In the genomic region with DNA sequence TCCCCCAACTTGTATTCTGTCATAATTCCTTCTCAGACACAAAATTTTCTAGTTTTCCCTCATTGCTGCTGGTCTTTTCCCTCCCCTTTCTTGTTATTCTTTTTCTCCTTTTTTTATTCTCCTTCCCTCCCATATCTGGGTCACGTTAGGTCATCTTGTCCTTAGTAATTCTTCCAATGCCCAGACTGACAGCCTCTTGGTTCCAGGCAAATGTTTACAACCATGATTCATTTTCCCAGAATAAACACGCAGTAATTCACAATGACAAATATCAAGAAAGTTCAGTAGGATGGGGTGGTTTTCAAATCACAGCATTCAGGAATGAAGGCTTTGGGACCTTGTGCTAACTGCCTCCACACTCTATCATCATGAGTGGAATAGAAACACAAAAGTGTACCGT, we compare ENCODE assay signal across 27 cellular contexts. TPM values are rescaled to one million over a fixed set of nuclear protein-coding genes. Genes with fewer than 3 reads are reported as not detected.
DNase-seq lines count a peak whose midpoint lies in the region; ATAC-seq and TF ChIP-seq lines count a peak whose summit lies in the region.
"Had no signal": no experiment of that assay in that cellular context is flagged by ENCODE, and none has a peak within 500 bp of the region (broad histone marks: within the 10 kb centered on the region; RNA-seq: fewer than 3 reads in every experiment).

No MANE protein-coding gene starts in this region.

- DNase-seq in DMS53 (lab: John Stamatoyannopoulos, UW) (peak; percentile 2), DMS53 treated with DMSO at 0.1 percent for 48 hours (lab: John Stamatoyannopoulos, UW; ENCODE audit: unreplicated experiment) (no peak), PC-3 (peak; percentile 41), psoas muscle (no peak), C1 segment of cervical spinal cord (lab: John Stamatoyannopoulos, UW) (no peak), A172 (ENCODE audit: low spot score) (no peak)
- DNase-seq in stimulated activated naive CD4-positive, alpha-beta T cell treated with Interleukin-2 at 50 U/mL for 16 hours (lab: John Stamatoyannopoulos, UW): no peak
- DNase-seq: Calu3; CD8-positive, alpha-beta T cell; DMS153; GDM1; GOT3; KG1; NCI-H1694 treated with DMSO at 0.1 percent for 48 hours; NCI-H2081 treated with DMSO at 0.1 percent for 48 hours; NCI-H2171 treated with DMSO at 0.1 percent for 48 hours; NCI-H524 treated with DMSO at 0.1 percent for 48 hours; NCI-H82; OCI-M1; SHP77 treated with DMSO at 0.1 percent for 48 hours had no signal

- CTCF ChIA-PET in PC-3 (lab: Charles Lee): no interaction called here

- no peaks in the 10 kb centered on the region for H3K79me2 ChIP-seq in PC-3 (ENCODE audit: low read length)

- H3K4me2 ChIP-seq in PC-3 (ENCODE audit: low read length): no peak overlapping the region
- H3K4me2 ChIP-seq: BLaER1 treated with 17β-estradiol and CSF1 and Interleukin-3, amounts not matched to agents 10 nM and 100 nM had no signal

- 36 to 41% methylated on average over 3 of the region's 3 CpGs for WGBS in esophagus, 2 donors
- 27 to 48% (median 31%) methylated on average over 3 of the region's 3 CpGs for WGBS in psoas muscle, 3 donors

- H3F3A ChIP-seq in PC-3 (ENCODE audit: low read length, unreplicated experiment): no peaks in the 10 kb centered on the region

- H3K9ac ChIP-seq in PC-3 (ENCODE audit: low read length): no peak overlapping the region
- H3K9ac ChIP-seq: BLaER1 treated with 17β-estradiol and CSF1 and Interleukin-3, amounts not matched to agents 10 nM and 100 nM had no signal

- H3K4me3 ChIP-seq in PC-3 (ENCODE audit: low read length) (no peak overlapping the region), esophagus (ENCODE audit: low read depth in 1 of 2, low read length in 2 of 2) (no peak overlapping the region), psoas muscle (no peak overlapping the region)
- H3K4me3 ChIP-seq: BLaER1 treated with 17β-estradiol and CSF1 and Interleukin-3, amounts not matched to agents 10 nM and 100 nM; SK-N-MC had no signal

- intact Hi-C loops in PC-3 (cut with micrococcal nuclease): no loop called here
- intact Hi-C loops in psoas muscle (cut with DNase I): no loop called here

- no peaks in the 10 kb centered on the region for H4K20me1 ChIP-seq in PC-3 (ENCODE audit: low read length)
- H4K20me1 ChIP-seq: BLaER1 treated with 17β-estradiol and CSF1 and Interleukin-3, amounts not matched to agents 10 nM and 100 nM had no signal

- H3K9me2 ChIP-seq in PC-3 (replicated peaks; ENCODE audit: low read length): no peaks in the 10 kb centered on the region

- BruUV-seq in PC-3 (replicated peaks; lab: Mats Ljungman, UMichigan): no TSS peak

- POLR2A ChIA-PET in PC-3 (lab: Charles Lee; ENCODE audit: unreplicated experiment): no interaction called here

- H3K4me1 ChIP-seq in PC-3 (ENCODE audit: insufficient read depth, low read length) (peaks cover 5% of the 10 kb centered on the region), esophagus (ENCODE audit: control insufficient read depth in 2 of 2, insufficient read depth in 2 of 2, low read length in 1 of 2) (peaks cover 2 to 3% of the 10 kb centered on the region in 2 donors), psoas muscle (no peaks in the 10 kb centered on the region)

- H3K9me3 ChIP-seq in PC-3 (ENCODE audit: low read length): no peaks in the 10 kb centered on the region
- no peaks in the 10 kb centered on the region for H3K9me3 ChIP-seq in esophagus (ENCODE audit: control insufficient read depth in 2 of 2, insufficient read depth in 1 of 2, low read depth in 1 of 2, low read length in 1 of 2)
- H3K9me3 ChIP-seq in psoas muscle: no peaks in the 10 kb centered on the region

- no peak overlapping the region for H2AFZ ChIP-seq in PC-3 (ENCODE audit: low read length)

- peak; percentile 65 for ATAC-seq in PC-3
- ATAC-seq in psoas muscle: peak in 3 of 4 donors; percentile 56 to 80 (median 63)
- ATAC-seq: CD8-positive, alpha-beta T cell; HCT116 had no signal

- H3K27me3 ChIP-seq in PC-3 (ENCODE audit: low read length) (no peaks in the 10 kb centered on the region), esophagus (ENCODE audit: control insufficient read depth in 1 of 2, insufficient read depth in 2 of 2, low read length in 2 of 2) (no peaks in the 10 kb centered on the region), psoas muscle (ENCODE audit: insufficient read depth in 3 of 3, low read length in 2 of 3) (no peaks in the 10 kb centered on the region)
- H3K27me3 ChIP-seq: BLaER1 treated with 17β-estradiol and CSF1 and Interleukin-3, amounts not matched to agents 10 nM and 100 nM had no signal

- H3K36me3 ChIP-seq in PC-3 (ENCODE audit: low read depth, low read length): no peaks in the 10 kb centered on the region
- no peaks in the 10 kb centered on the region for H3K36me3 ChIP-seq in esophagus (ENCODE audit: control insufficient read depth in 2 of 2, insufficient read depth in 2 of 2, low read length in 1 of 2)
- H3K36me3 ChIP-seq in psoas muscle (ENCODE audit: insufficient read depth in 1 of 2, low read depth in 1 of 2): no peaks in the 10 kb centered on the region
- H3K36me3 ChIP-seq: BLaER1 treated with 17β-estradiol and CSF1 and Interleukin-3, amounts not matched to agents 10 nM and 100 nM had no signal

- no peak overlapping the region for H3K27ac ChIP-seq in PC-3 (ENCODE audit: low read length)
- H3K27ac ChIP-seq in esophagus (ENCODE audit: low read depth in 2 of 2, low read length in 1 of 2): peak overlapping the region; percentile 44 to 48
- H3K27ac ChIP-seq in psoas muscle: no peak overlapping the region
- H3K27ac ChIP-seq: 22Rv1; BLaER1 treated with 17β-estradiol and CSF1 and Interleukin-3, amounts not matched to agents 10 nM and 100 nM; SK-N-MC had no signal

- TF ChIP-seq CTCF in PC-3 (conservative IDR thresholded peaks at IDR 0.05; ENCODE audit: low read depth, low read length) (no peak), psoas muscle (IDR thresholded peaks at IDR 0.05) (no peak)

RNA-seq across cellular contexts. Expression of gene NHLH2, which starts 25.2 kb away (rescaled TPM):
- total RNA-seq in PC-3 (2014; rRNA removed) (not detected in 2 replicates), psoas muscle (not detected)
- polyA plus RNA-seq in esophagus (1 to 10 TPM; 1.3 to 1.8 TPM), psoas muscle (not detected)
- total RNA-seq in A172 (2014; rRNA removed; shearing (Covaris generic)): 0.07 TPM in 1 of 2 replicates, not detected in the other
- total RNA-seq: Calu3; CD8-positive, alpha-beta T cell; HT1080; RPMI7951 had no signal

RNA-seq across cellular contexts. Expression of gene CASQ2, which starts 47.2 kb away (rescaled TPM):
- total RNA-seq in PC-3 (2014; rRNA removed): 0.17 TPM in 1 of 2 replicates, not detected in the other
- polyA plus RNA-seq in esophagus: 1 to 10 TPM; 2.2 to 6.7 TPM
- 100 to 1,000 TPM in 2 of 4 donors, 10 to 100 TPM in 2; 56.4 to 271 (median 148) TPM for total RNA-seq in psoas muscle
- 10 to 100 TPM; 68.3 to 85.0 (median 84.0) TPM for polyA plus RNA-seq in psoas muscle
- total RNA-seq in A172 (2014; rRNA removed; shearing (Covaris generic)): not detected in 2 replicates
- total RNA-seq: Calu3; CD8-positive, alpha-beta T cell; HT1080; RPMI7951 had no signal

Comparison
In these comparisons a context has a peak if more than half of its experiments do, and no peak if none do; other contexts are left out.
1. DNase-seq: peak in DMS53 (single experiment) and PC-3 (single experiment); none in DMS53 treated with DMSO at 0.1 percent for 48 hours (single experiment), psoas muscle (0 of 2), C1 segment of cervical spinal cord (0 of 14), A172 (single experiment) and stimulated activated naive CD4-positive, alpha-beta T cell treated with Interleukin-2 at 50 U/mL for 16 hours (single experiment).
2. H3K27ac ChIP-seq: peak in esophagus (2 of 2); none in PC-3 (single experiment) and psoas muscle (single experiment).
3. RNA of gene CASQ2, which starts 47.2 kb away (total RNA-seq): 56.4 to 271 TPM in psoas muscle; 0.17 TPM in PC-3 and not detected in A172; every median in the first group is over 10 times any median in the second.